Comparison of ENCODE assay signal across 1 cellular context in the genomic region with DNA sequence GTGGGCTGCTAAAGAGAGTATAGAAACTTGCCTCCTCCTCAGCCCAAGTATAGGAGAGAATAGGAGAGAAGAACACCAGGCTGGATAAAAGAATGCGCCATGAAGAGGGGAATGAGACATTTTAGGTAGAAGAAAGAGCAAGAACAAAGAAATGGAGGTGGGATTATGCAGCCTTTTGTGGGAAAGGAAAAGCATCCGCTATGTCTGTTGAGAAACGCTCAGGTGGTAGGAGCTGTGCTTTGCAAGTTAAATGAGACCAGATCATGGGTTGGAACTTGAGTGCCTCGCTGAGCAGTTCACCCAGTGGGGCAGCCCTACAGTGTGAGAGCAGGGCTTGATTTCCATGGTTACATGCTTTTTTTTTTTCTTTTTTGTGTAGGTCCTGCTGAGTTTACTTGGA.
TF ChIP-seq lines count a peak whose summit lies in the region.

No MANE protein-coding gene starts in this region.

TF ChIP-seq in H1, 55 proteins besides CTCF, POLR2A, EP300 and RAD21:
- TF ChIP-seq SP4 (IDR thresholded peaks at IDR 0.05; ENCODE audit: low read length) (no peak), POLR2AphosphoS5 (IDR thresholded peaks at IDR 0.05; ENCODE audit: low read depth, low read length) (peak; percentile 14; the same call in 1 of the 2 replicates), NANOG (IDR thresholded peaks at IDR 0.05; ENCODE audit: insufficient read depth, low read depth, low read length, poor library complexity, severe bottlenecking) (peak; percentile 65), TBP (IDR thresholded peaks at IDR 0.05; ENCODE audit: low read depth, low read length) (0 out of 2 replicates have a peak, but pooled peaks have one; percentile 60), TEAD4 (IDR thresholded peaks at IDR 0.05; ENCODE audit: low read depth, low read length) (0 out of 2 replicates have a peak, but pooled peaks have one; percentile 23), SP1 (IDR thresholded peaks at IDR 0.05; ENCODE audit: low read depth, low read length) (peak; percentile 21; the same call in 1 of the 2 replicates), YY1 (IDR thresholded peaks at IDR 0.05; ENCODE audit: low read depth, low read length) (peak; percentile 68), BCL11A (IDR thresholded peaks at IDR 0.05; ENCODE audit: low read depth in 2 of 2, low read length in 2 of 2) (no peak), POU5F1 (IDR thresholded peaks at IDR 0.05; ENCODE audit: low read depth, low read length) (no peak), BRCA1 (IDR thresholded peaks at IDR 0.05; ENCODE audit: low read depth, low read length) (no peak)
- TF ChIP-seq, protein P1, sequence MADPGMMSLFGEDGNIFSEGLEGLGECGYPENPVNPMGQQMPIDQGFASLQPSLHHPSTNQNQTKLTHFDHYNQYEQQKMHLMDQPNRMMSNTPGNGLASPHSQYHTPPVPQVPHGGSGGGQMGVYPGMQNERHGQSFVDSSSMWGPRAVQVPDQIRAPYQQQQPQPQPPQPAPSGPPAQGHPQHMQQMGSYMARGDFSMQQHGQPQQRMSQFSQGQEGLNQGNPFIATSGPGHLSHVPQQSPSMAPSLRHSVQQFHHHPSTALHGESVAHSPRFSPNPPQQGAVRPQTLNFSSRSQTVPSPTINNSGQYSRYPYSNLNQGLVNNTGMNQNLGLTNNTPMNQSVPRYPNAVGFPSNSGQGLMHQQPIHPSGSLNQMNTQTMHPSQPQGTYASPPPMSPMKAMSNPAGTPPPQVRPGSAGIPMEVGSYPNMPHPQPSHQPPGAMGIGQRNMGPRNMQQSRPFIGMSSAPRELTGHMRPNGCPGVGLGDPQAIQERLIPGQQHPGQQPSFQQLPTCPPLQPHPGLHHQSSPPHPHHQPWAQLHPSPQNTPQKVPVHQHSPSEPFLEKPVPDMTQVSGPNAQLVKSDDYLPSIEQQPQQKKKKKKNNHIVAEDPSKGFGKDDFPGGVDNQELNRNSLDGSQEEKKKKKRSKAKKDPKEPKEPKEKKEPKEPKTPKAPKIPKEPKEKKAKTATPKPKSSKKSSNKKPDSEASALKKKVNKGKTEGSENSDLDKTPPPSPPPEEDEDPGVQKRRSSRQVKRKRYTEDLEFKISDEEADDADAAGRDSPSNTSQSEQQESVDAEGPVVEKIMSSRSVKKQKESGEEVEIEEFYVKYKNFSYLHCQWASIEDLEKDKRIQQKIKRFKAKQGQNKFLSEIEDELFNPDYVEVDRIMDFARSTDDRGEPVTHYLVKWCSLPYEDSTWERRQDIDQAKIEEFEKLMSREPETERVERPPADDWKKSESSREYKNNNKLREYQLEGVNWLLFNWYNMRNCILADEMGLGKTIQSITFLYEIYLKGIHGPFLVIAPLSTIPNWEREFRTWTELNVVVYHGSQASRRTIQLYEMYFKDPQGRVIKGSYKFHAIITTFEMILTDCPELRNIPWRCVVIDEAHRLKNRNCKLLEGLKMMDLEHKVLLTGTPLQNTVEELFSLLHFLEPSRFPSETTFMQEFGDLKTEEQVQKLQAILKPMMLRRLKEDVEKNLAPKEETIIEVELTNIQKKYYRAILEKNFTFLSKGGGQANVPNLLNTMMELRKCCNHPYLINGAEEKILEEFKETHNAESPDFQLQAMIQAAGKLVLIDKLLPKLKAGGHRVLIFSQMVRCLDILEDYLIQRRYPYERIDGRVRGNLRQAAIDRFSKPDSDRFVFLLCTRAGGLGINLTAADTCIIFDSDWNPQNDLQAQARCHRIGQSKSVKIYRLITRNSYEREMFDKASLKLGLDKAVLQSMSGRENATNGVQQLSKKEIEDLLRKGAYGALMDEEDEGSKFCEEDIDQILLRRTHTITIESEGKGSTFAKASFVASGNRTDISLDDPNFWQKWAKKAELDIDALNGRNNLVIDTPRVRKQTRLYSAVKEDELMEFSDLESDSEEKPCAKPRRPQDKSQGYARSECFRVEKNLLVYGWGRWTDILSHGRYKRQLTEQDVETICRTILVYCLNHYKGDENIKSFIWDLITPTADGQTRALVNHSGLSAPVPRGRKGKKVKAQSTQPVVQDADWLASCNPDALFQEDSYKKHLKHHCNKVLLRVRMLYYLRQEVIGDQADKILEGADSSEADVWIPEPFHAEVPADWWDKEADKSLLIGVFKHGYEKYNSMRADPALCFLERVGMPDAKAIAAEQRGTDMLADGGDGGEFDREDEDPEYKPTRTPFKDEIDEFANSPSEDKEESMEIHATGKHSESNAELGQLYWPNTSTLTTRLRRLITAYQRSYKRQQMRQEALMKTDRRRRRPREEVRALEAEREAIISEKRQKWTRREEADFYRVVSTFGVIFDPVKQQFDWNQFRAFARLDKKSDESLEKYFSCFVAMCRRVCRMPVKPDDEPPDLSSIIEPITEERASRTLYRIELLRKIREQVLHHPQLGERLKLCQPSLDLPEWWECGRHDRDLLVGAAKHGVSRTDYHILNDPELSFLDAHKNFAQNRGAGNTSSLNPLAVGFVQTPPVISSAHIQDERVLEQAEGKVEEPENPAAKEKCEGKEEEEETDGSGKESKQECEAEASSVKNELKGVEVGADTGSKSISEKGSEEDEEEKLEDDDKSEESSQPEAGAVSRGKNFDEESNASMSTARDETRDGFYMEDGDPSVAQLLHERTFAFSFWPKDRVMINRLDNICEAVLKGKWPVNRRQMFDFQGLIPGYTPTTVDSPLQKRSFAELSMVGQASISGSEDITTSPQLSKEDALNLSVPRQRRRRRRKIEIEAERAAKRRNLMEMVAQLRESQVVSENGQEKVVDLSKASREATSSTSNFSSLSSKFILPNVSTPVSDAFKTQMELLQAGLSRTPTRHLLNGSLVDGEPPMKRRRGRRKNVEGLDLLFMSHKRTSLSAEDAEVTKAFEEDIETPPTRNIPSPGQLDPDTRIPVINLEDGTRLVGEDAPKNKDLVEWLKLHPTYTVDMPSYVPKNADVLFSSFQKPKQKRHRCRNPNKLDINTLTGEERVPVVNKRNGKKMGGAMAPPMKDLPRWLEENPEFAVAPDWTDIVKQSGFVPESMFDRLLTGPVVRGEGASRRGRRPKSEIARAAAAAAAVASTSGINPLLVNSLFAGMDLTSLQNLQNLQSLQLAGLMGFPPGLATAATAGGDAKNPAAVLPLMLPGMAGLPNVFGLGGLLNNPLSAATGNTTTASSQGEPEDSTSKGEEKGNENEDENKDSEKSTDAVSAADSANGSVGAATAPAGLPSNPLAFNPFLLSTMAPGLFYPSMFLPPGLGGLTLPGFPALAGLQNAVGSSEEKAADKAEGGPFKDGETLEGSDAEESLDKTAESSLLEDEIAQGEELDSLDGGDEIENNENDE (IDR thresholded peaks at IDR 0.05; ENCODE audit: insufficient replicate concordance, low read length), result peak; percentile 58
- TF ChIP-seq, protein P2, sequence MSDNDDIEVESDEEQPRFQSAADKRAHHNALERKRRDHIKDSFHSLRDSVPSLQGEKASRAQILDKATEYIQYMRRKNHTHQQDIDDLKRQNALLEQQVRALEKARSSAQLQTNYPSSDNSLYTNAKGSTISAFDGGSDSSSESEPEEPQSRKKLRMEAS (IDR thresholded peaks at IDR 0.05), result no peak
